In the genomic region with DNA sequence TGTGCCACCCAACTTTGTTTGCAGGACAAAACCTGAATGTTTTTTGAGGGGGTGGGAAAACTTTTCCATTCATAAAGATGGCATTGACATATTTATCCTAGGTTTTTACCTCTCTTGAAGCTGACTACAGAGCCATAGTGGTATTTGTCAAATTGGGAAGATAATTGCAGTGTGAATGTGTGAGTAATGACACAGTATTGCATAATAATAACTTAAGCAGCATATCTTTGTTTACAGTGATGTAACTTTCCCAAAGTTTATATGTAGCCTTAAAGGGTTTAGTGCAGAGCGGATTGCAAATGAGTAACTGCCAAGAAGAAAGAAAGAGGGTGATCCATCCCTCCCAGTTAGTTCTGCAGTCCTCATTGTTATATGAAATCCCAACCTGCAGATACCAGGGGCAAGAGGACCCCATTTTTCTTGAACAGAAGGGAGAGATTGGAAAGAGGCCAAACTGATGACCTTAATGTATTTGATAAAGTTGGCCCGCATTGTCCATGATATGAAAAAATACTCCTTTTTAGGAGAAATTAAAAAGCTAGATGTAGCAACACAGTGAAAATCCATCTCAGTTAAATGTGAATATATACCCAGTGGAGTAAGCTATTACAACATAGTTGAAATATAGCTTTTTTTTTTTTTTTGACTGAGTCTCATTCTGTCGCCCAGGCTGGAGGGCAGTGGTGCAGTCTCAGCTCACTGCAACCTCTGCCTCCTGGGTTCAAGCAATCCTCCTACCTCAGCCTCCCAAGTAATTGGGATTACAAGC, we compare ENCODE assay signal across 1 cellular context.
TF ChIP-seq lines count a peak whose summit lies in the region.

No MANE protein-coding gene starts in this region.

TF ChIP-seq in HepG2, 621 proteins besides CTCF, POLR2A, EP300 and RAD21 (continued from another document):
- no peak for TF ChIP-seq ZNF597 (CRISPR knock-in tag; IDR thresholded peaks at IDR 0.05)
- no peak for TF ChIP-seq RBFOX2 (IDR thresholded peaks at IDR 0.05; ENCODE audit: low read depth, low read length)
- TF ChIP-seq TBX3 (IDR thresholded peaks at IDR 0.05; ENCODE audit: borderline replicate concordance), result peak; percentile 31; the same call in 1 of the 2 replicates
- TF ChIP-seq, protein P1, sequence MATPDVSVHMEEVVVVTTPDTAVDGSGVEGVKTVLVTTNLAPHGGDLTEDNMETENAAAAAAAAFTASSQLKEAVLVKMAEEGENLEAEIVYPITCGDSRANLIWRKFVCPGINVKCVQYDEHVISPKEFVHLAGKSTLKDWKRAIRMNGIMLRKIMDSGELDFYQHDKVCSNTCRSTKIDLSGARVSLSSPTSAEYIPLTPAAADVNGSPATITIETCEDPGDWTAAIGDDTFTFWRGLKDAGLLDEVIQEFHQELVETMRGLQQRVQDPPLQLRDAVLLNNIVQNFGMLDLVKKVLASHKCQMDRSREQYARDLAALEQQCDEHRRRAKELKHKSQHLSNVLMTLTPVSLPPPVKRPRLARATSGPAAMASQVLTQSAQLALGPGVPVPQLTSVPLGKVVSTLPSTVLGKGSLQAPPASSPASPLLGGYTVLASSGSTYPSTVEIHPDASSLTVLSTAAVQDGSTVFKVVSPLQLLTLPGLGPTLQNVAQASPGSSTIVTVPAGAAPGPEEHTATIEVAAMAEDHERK (CRISPR knock-in tag; IDR thresholded peaks at IDR 0.05; ENCODE audit: low read depth), result no peak
- TF ChIP-seq, protein P2, sequence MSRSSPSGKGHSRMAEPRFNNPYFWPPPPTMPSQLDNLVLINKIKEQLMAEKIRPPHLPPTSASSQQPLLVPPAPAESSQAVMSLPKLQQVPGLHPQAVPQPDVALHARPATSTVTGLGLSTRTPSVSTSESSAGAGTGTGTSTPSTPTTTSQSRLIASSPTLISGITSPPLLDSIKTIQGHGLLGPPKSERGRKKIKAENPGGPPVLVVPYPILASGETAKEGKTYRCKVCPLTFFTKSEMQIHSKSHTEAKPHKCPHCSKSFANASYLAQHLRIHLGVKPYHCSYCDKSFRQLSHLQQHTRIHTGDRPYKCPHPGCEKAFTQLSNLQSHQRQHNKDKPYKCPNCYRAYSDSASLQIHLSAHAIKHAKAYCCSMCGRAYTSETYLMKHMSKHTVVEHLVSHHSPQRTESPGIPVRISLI (CRISPR knock-in tag; IDR thresholded peaks at IDR 0.05; ENCODE audit: borderline replicate concordance), result no peak
- no peak for TF ChIP-seq HNRNPH1 (optimal IDR thresholded peaks at IDR 0.05; ENCODE audit: low read depth, low read length)
- no peak for TF ChIP-seq TARDBP (CRISPR knock-in tag; IDR thresholded peaks at IDR 0.05)
- TF ChIP-seq CEBPG (CRISPR knock-in tag; IDR thresholded peaks at IDR 0.05), result peak; percentile 42; the same call in 1 of the 2 replicates
- no peak for TF ChIP-seq FOXP1 (IDR thresholded peaks at IDR 0.05)
- 0 out of 2 replicates have a peak, but pooled peaks have one; percentile 27 for TF ChIP-seq FOXP1 (CRISPR knock-in tag; IDR thresholded peaks at IDR 0.05)
- TF ChIP-seq GATAD2A (CRISPR knock-in tag; IDR thresholded peaks at IDR 0.05), result 0 out of 2 replicates have a peak, but pooled peaks have one; percentile 12
- no peak for TF ChIP-seq RFXAP (CRISPR knock-in tag; IDR thresholded peaks at IDR 0.05; ENCODE audit: borderline replicate concordance)
- TF ChIP-seq, protein P3, sequence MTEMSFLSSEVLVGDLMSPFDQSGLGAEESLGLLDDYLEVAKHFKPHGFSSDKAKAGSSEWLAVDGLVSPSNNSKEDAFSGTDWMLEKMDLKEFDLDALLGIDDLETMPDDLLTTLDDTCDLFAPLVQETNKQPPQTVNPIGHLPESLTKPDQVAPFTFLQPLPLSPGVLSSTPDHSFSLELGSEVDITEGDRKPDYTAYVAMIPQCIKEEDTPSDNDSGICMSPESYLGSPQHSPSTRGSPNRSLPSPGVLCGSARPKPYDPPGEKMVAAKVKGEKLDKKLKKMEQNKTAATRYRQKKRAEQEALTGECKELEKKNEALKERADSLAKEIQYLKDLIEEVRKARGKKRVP (CRISPR knock-in tag; IDR thresholded peaks at IDR 0.05), result 0 out of 4 replicates have a peak, but pooled peaks of 1 of the 2 experiments have one; percentile 46
- peak; percentile 86 for TF ChIP-seq CEBPB (IDR thresholded peaks at IDR 0.05; ENCODE audit: borderline replicate concordance, low read depth, low read length)
